ENCODE assay signal across 9 cellular contexts in genomic region chr12:10214877-10215267, GRCh38. TPM values are rescaled to one million over a fixed set of nuclear protein-coding genes. Genes with fewer than 3 reads are reported as not detected.
DNase-seq lines count a peak whose midpoint lies in the region; ATAC-seq and TF ChIP-seq lines count a peak whose summit lies in the region.
"Had no signal": no experiment of that assay in that cellular context is flagged by ENCODE, and none has a peak within 500 bp of the region (broad histone marks: within the 10 kb centered on the region; RNA-seq: fewer than 3 reads in every experiment).

No MANE protein-coding gene starts in this region.

- peak overlapping the region in 1 of 4 donors; percentile 92 for H3K4me3 ChIP-seq in adrenal gland
- peak overlapping the region in 5 of 8 donors; percentile 65 to 79 (median 69) for H3K4me3 ChIP-seq in spleen

- H3K27ac ChIP-seq in adrenal gland (peak overlapping the region in 4 of 5 donors; percentile 6 to 100 (median 98)), spleen (peak overlapping the region in 6 of 8 donors; percentile 18 to 98 (median 98))

- intact Hi-C loops in adrenal gland (cut with DNase I) (no loop called here), spleen (cut with DNase I; ENCODE audit: low total_unique reads) (no loop called here)
- intact Hi-C loops in activated naive CD4-positive, alpha-beta T cell treated with anti-CD3 and anti-CD28 coated beads for 36 hours (cut with micrococcal nuclease), result loop anchor here (10.0 kb wide), 1 partner anchor 550 kb away; the partner anchor contains the start of gene CLEC2D

- peaks cover 19 to 32% (median 28%) of the 10 kb centered on the region in 3 donors for H3K27me3 Mint-ChIP-seq in immature natural killer cell (ENCODE audit: low read depth in 3 of 3)
- no peaks in the 10 kb centered on the region for H3K27me3 Mint-ChIP-seq in activated naive CD4-positive, alpha-beta T cell treated with anti-CD3 and anti-CD28 coated beads for 36 hours (ENCODE audit: low read depth)

- H3K9me3 ChIP-seq in adrenal gland (replicated peaks in 1 of 3), result no peaks in the 10 kb centered on the region
- no peaks in the 10 kb centered on the region for H3K9me3 ChIP-seq in spleen

- peaks cover 37% of the 10 kb centered on the region in 2 donors for H3K4me1 Mint-ChIP-seq in immature natural killer cell
- H3K4me1 Mint-ChIP-seq in activated naive CD4-positive, alpha-beta T cell treated with anti-CD3 and anti-CD28 coated beads for 36 hours (ENCODE audit: low read depth), result peaks cover 25% of the 10 kb centered on the region

- 56 to 74% (median 59%) methylated on average over 3 of the region's 3 CpGs for WGBS in adrenal gland, 4 donors
- 79 to 91% (median 85%) methylated on average over 3 of the region's 3 CpGs for WGBS in spleen, 5 donors

- ATAC-seq in HG03095 (IDR thresholded peaks at IDR 0.05; ENCODE audit: unreplicated experiment), result no peak
- no peak for ATAC-seq in activated CD4-positive, CD25-positive, alpha-beta regulatory T cell treated with anti-CD3 and anti-CD28 coated beads, Interleukin-2, amount 50 U/mL, for 24 hours

- H3K36me3 Mint-ChIP-seq in immature natural killer cell, result peaks cover 2 to 7% (median 4%) of the 10 kb centered on the region in 3 donors
- H3K36me3 Mint-ChIP-seq in activated naive CD4-positive, alpha-beta T cell treated with anti-CD3 and anti-CD28 coated beads for 36 hours (ENCODE audit: low read depth), result no peaks in the 10 kb centered on the region

- TF ChIP-seq POLR2A in adrenal gland (IDR thresholded peaks at IDR 0.05) (no peak), spleen (IDR thresholded peaks at IDR 0.05) (no peak)

- no peaks in the 10 kb centered on the region for H3K9me3 Mint-ChIP-seq in immature natural killer cell
- no peaks in the 10 kb centered on the region for H3K9me3 Mint-ChIP-seq in activated naive CD4-positive, alpha-beta T cell treated with anti-CD3 and anti-CD28 coated beads for 36 hours

- H3K4me3 Mint-ChIP-seq in immature natural killer cell, result peak overlapping the region; percentile 92 to 96 (median 94)
- H3K4me3 Mint-ChIP-seq in activated naive CD4-positive, alpha-beta T cell treated with anti-CD3 and anti-CD28 coated beads for 36 hours, result no peak overlapping the region

- H3K27me3 ChIP-seq in adrenal gland (no peaks in the 10 kb centered on the region), spleen (replicated peaks in 1 of 7) (peaks cover 0 to 3% (median 0%) of the 10 kb centered on the region in 7 donors)

- peaks cover 0 to 21% of the 10 kb centered on the region in 2 donors for H3K36me3 ChIP-seq in adrenal gland (replicated peaks in 1 of 2)
- peaks cover 0 to 31% (median 18%) of the 10 kb centered on the region in 6 donors for H3K36me3 ChIP-seq in spleen

- peaks cover 16 to 23% of the 10 kb centered on the region in 2 donors for H3K4me1 ChIP-seq in adrenal gland (replicated peaks in 1 of 2)
- peaks cover 6 to 45% (median 28%) of the 10 kb centered on the region in 6 donors for H3K4me1 ChIP-seq in spleen

- CTCF ChIA-PET in activated naive CD4-positive, alpha-beta T cell treated with anti-CD3 and anti-CD28 coated beads for 36 hours (lab: Charles Lee), result interaction anchor here (0.5 to 2.6 kb wide), 5 partner anchors 19 to 108 kb away, joined by 3 to 12 read pairs (median 4); no protein-coding TSS in a partner anchor

- peak overlapping the region; percentile 96 to 100 (median 98) for H3K27ac Mint-ChIP-seq in immature natural killer cell
- H3K27ac Mint-ChIP-seq in activated naive CD4-positive, alpha-beta T cell treated with anti-CD3 and anti-CD28 coated beads for 36 hours, result no peak overlapping the region

- TF ChIP-seq CTCF in adrenal gland (IDR thresholded peaks at IDR 0.05) (no peak), spleen (IDR thresholded peaks at IDR 0.05 in 8 of 11, conservative IDR thresholded peaks at IDR 0.05 in 3 of 11) (no peak)

- peak; percentile 41 for DNase-seq in HK-2 (ENCODE audit: unreplicated experiment)
- DNase-seq in adrenal gland, result peak in 1 of 7 donors; percentile 18
- no peak for DNase-seq in immature natural killer cell
- no peak for DNase-seq in spleen
- no peak for DNase-seq in activated naive CD4-positive, alpha-beta T cell treated with anti-CD3 and anti-CD28 coated beads for 36 hours
- DNase-seq in activated effector memory CD4-positive, alpha-beta T cell treated with anti-CD3 and anti-CD28 coated beads, Interleukin-2, amount 50 U/mL, for 16 hours, result no peak
- DNase-seq: NCI-H524 had no signal

RNA-seq across cellular contexts. Expression of gene GABARAPL1, which starts 2.2 kb away (rescaled TPM):
- total RNA-seq in adrenal gland (100 to 1,000 TPM in 3 of 8 donors, 10 to 100 TPM in 5; 71.6 to 146 (median 89.4) TPM), spleen (10 to 100 TPM; 29.8 to 79.7 (median 53.4) TPM)
- polyA plus RNA-seq in adrenal gland (100 to 1,000 TPM in 1 of 3 donors, 10 to 100 TPM in 2; 58.2 to 224 (median 58.9) TPM), immature natural killer cell (10 to 100 TPM; 50.8 to 69.3 (median 53.9) TPM), spleen (10 to 100 TPM in 2 of 3 donors, 1 to 10 TPM in 1; 10.0 to 22.5 (median 13.5) TPM)
- 1 to 10 TPM; 3.3 to 4.9 TPM for total RNA-seq in activated naive CD4-positive, alpha-beta T cell treated with anti-CD3 and anti-CD28 coated beads for 36 hours

RNA-seq across cellular contexts. Expression of gene TMEM52B, which starts 36.0 kb away (rescaled TPM):
- total RNA-seq in adrenal gland, result 1 to 10 TPM in 1 of 8 donors, under 1 TPM in 5, not detected in 2; 0.07 to 2.3 (median 0.34) TPM
- under 1 TPM; 0.07 to 0.56 (median 0.37) TPM for polyA plus RNA-seq in adrenal gland
- polyA plus RNA-seq in immature natural killer cell, result not detected
- under 1 TPM in 2 of 7 donors, not detected in 5; 0.19 to 0.40 TPM for total RNA-seq in spleen
- polyA plus RNA-seq in spleen, result under 1 TPM in 1 of 3 donors, not detected in 2; 0.06 TPM
- total RNA-seq in activated naive CD4-positive, alpha-beta T cell treated with anti-CD3 and anti-CD28 coated beads for 36 hours, result not detected

RNA-seq across cellular contexts. Expression of gene OLR1, which starts 42.9 kb away (rescaled TPM):
- total RNA-seq in adrenal gland, result 1 to 10 TPM in 2 of 8 donors, under 1 TPM in 5, not detected in 1; 0.35 to 1.8 (median 0.68) TPM
- polyA plus RNA-seq in adrenal gland, result 1 to 10 TPM in 2 of 3 donors, under 1 TPM in 1; 0.37 to 2.2 (median 1.9) TPM
- polyA plus RNA-seq in immature natural killer cell, result not detected
- 10 to 100 TPM in 1 of 7 donors, 1 to 10 TPM in 3, not detected in 3; 1.2 to 10.5 (median 1.3) TPM for total RNA-seq in spleen
- polyA plus RNA-seq in spleen, result under 1 TPM; 0.09 to 0.22 (median 0.13) TPM
- not detected for total RNA-seq in activated naive CD4-positive, alpha-beta T cell treated with anti-CD3 and anti-CD28 coated beads for 36 hours

Comparison
In these comparisons a context has a peak if more than half of its experiments do, and no peak if none do; other contexts are left out.
1. RNA of gene GABARAPL1, which starts 2.2 kb away (total RNA-seq): 71.6 to 146 TPM in adrenal gland and 29.8 to 79.7 TPM in spleen; 3.3 to 4.9 TPM in activated naive CD4-positive, alpha-beta T cell treated with anti-CD3 and anti-CD28 coated beads for 36 hours; every median in the first group is over 4 times any median in the second.